ENCODE assay signal across 13 cellular contexts in genomic region chr12:69880566-69880965, GRCh38. TPM values are rescaled to one million over a fixed set of nuclear protein-coding genes. Genes with fewer than 3 reads are reported as not detected.
DNase-seq lines count a peak whose midpoint lies in the region; ATAC-seq, FAIRE-seq and TF ChIP-seq lines count a peak whose summit lies in the region.
"Had no signal": no experiment of that assay in that cellular context is flagged by ENCODE, and none has a peak within 500 bp of the region (broad histone marks: within the 10 kb centered on the region; RNA-seq: fewer than 3 reads in every experiment).

No MANE protein-coding gene starts in this region.

- in situ Hi-C loops in astrocyte of the spinal cord (cut with HindIII; ENCODE audit: low sequenced_read_pairs): no loop called here

- no peak overlapping the region for H2BK5ac ChIP-seq in mesendoderm (ENCODE audit: low read length)

- H4K5ac ChIP-seq in mesendoderm (ENCODE audit: low read length): no peak overlapping the region

- H3K4me3 ChIP-seq in NB4 (ENCODE audit: low read depth, low read length) (no peak overlapping the region), astrocyte of the spinal cord (ENCODE audit: low read depth, low read length) (no peak overlapping the region), mesendoderm (ENCODE audit: low read length) (no peak overlapping the region), small intestine (ENCODE audit: low read depth in 1 of 2, low read length in 2 of 2) (no peak overlapping the region)
- H3K4me3 ChIP-seq: prostate gland had no signal

- no peak for ATAC-seq in GM18861 (IDR thresholded peaks at IDR 0.05; ENCODE audit: unreplicated experiment)
- ATAC-seq: stimulated activated naive CD8-positive, alpha-beta T cell treated with anti-CD3 and anti-CD28 coated beads, Interleukin-15, amount 100 ng/mL, for 72 hours had no signal

- peak overlapping the region; percentile 76 for H3K56ac ChIP-seq in mesendoderm (ENCODE audit: low read length)

- no CpG with 5 or more reads among the region's 4 CpGs for WGBS in mesendoderm (ENCODE audit: extremely low coverage, insufficient coverage, low lambda C conversion rate)
- WGBS in small intestine, 3 donors: 83 to 92% (median 90%) methylated on average over 4 of the region's 4 CpGs

- H4K8ac ChIP-seq in mesendoderm (ENCODE audit: low read depth, low read length): no peak overlapping the region

- H3K23ac ChIP-seq in mesendoderm (ENCODE audit: low read length): no peak overlapping the region

- H3K4me1 ChIP-seq in mesendoderm (ENCODE audit: control insufficient read depth, low read depth, low read length) (no peaks in the 10 kb centered on the region), small intestine (ENCODE audit: control insufficient read depth in 2 of 2, insufficient read depth in 1 of 2, low read depth in 1 of 2, low read length in 1 of 2) (peaks cover 0 to 3% of the 10 kb centered on the region in 2 donors)
- H3K4me1 ChIP-seq: prostate gland had no signal

- TF ChIP-seq CTCF in NB4 (IDR thresholded peaks at IDR 0.05; ENCODE audit: low read depth, low read length) (no peak), astrocyte of the spinal cord (IDR thresholded peaks at IDR 0.05; ENCODE audit: low read depth, low read length) (peak; percentile 24)

- no peaks in the 10 kb centered on the region for H3K79me2 ChIP-seq in mesendoderm (ENCODE audit: control insufficient read depth, insufficient read depth, low read length)

- no peaks in the 10 kb centered on the region for H3K36me3 ChIP-seq in mesendoderm (ENCODE audit: control insufficient read depth, insufficient read depth, low read length)
- peaks cover 0 to 5% of the 10 kb centered on the region in 2 donors for H3K36me3 ChIP-seq in small intestine (ENCODE audit: control insufficient read depth in 2 of 2, insufficient read depth in 2 of 2, low read length in 2 of 2)
- H3K36me3 ChIP-seq: prostate gland had no signal

- H3K4me2 ChIP-seq in mesendoderm (ENCODE audit: low read length): no peak overlapping the region

- H3K9ac ChIP-seq in mesendoderm (ENCODE audit: low read length): no peak overlapping the region

- no peak for TF ChIP-seq POLR2A in NB4 (IDR thresholded peaks at IDR 0.05; ENCODE audit: extremely low read depth, insufficient read length)

- FAIRE-seq in small intestine (lab: Jason Lieb, UNC): no peak
- FAIRE-seq: D721Med had no signal

- no peak overlapping the region for H3K4ac ChIP-seq in mesendoderm (ENCODE audit: low read depth, low read length)

- peak overlapping the region; percentile 52 for H2AK5ac ChIP-seq in mesendoderm (ENCODE audit: low read length)

- H3K79me1 ChIP-seq in mesendoderm (ENCODE audit: low read length): no peaks in the 10 kb centered on the region

- no peak overlapping the region for H3K27ac ChIP-seq in mesendoderm (ENCODE audit: low read depth, low read length)
- no peak overlapping the region for H3K27ac ChIP-seq in small intestine (ENCODE audit: low read depth in 1 of 2, low read length in 1 of 2)
- H3K27ac ChIP-seq: prostate gland had no signal

- peak; percentile 48 for DNase-seq in H4 (ENCODE audit: low spot score)
- DNase-seq in NB4 (ENCODE audit: low read depth): peak; percentile 23
- DNase-seq in astrocyte of the spinal cord (ENCODE audit: low read depth, low spot score): peak; percentile 46
- DNase-seq in mesendoderm: peak; percentile 77
- DNase-seq in NCI-H1048 (lab: John Stamatoyannopoulos, UW): no peak
- no peak for DNase-seq in small intestine
- DNase-seq: effector CD4-positive, alpha-beta T cell; hippocampal formation; stimulated activated CD4-positive, alpha-beta T cell treated with anti-CD3 and anti-CD28 coated beads, Interleukin-4, amount 100 ng/mL, for 4 hours; stimulated activated naive CD8-positive, alpha-beta T cell treated with anti-CD3 and anti-CD28 coated beads, Interleukin-15, amount 100 ng/mL, for 72 hours had no signal

- H2BK120ac ChIP-seq in mesendoderm (ENCODE audit: low read depth, low read length): no peak overlapping the region

- no peaks in the 10 kb centered on the region for H3K9me3 ChIP-seq in small intestine (ENCODE audit: control insufficient read depth, low read depth)
- H3K9me3 ChIP-seq: prostate gland had no signal

- no peaks in the 10 kb centered on the region for H3K27me3 ChIP-seq in mesendoderm (ENCODE audit: insufficient read depth, low read length, poor library complexity)
- H3K27me3 ChIP-seq in small intestine (ENCODE audit: control insufficient read depth in 2 of 2, insufficient read depth in 2 of 2, low read length in 2 of 2): no peaks in the 10 kb centered on the region

- H3K18ac ChIP-seq in mesendoderm (ENCODE audit: low read length): no peak overlapping the region

- no peak overlapping the region for H2BK15ac ChIP-seq in mesendoderm (replicated peaks; ENCODE audit: low read depth)

RNA-seq across cellular contexts. Expression of gene MYRFL, which starts 55.5 kb away (rescaled TPM):
- total RNA-seq in H4 (2014; rRNA removed; shearing (Covaris generic)): not detected in 2 replicates
- 1.7 TPM for polyA plus RNA-seq in mesendoderm (2013, experiment 1 of 2)
- polyA plus RNA-seq in mesendoderm (2013, experiment 2 of 2): 1.7 TPM
- polyA plus RNA-seq in small intestine: 10 to 100 TPM; 31.2 to 56.5 (median 54.3) TPM

Comparison
In these comparisons a context has a peak if more than half of its experiments do, and no peak if none do; other contexts are left out.
1. DNase-seq: peak in H4 (single experiment), NB4 (single experiment), astrocyte of the spinal cord (single experiment) and mesendoderm (single experiment); none in NCI-H1048 (single experiment) and small intestine (single experiment).